27 cellular contexts compared by ENCODE assay signal in genomic region chr4:106245176-106245575, GRCh38.
DNase-seq lines count a peak whose midpoint lies in the region; ATAC-seq and TF ChIP-seq lines count a peak whose summit lies in the region.
"Had no signal": no experiment of that assay in that cellular context is flagged by ENCODE, and none has a peak within 500 bp of the region (broad histone marks: within the 10 kb centered on the region; RNA-seq: fewer than 3 reads in every experiment).

No MANE protein-coding gene starts in this region.

- H3K14ac ChIP-seq in trophoblast cell (ENCODE audit: low read length) (no peak overlapping the region), mesenchymal stem cell (ENCODE audit: low read length in 2 of 2) (no peak overlapping the region)

- peak overlapping the region; percentile 29 for H4K91ac ChIP-seq in trophoblast cell (ENCODE audit: low read depth, low read length)
- no peak overlapping the region for H4K91ac ChIP-seq in mesenchymal stem cell (ENCODE audit: low read length)

- in situ Hi-C loops in G401 (cut with HindIII; ENCODE audit: low sequenced_read_pairs), result no loop called here

- H3K4ac ChIP-seq in trophoblast cell (ENCODE audit: low read depth, low read length) (no peak overlapping the region), mesenchymal stem cell (ENCODE audit: low read depth in 1 of 2, low read length in 2 of 2) (no peak overlapping the region)

- H2BK12ac ChIP-seq in trophoblast cell (ENCODE audit: low read length) (no peak overlapping the region), mesenchymal stem cell (ENCODE audit: low read length in 2 of 2) (no peak overlapping the region)

- H2BK120ac ChIP-seq in trophoblast cell (ENCODE audit: insufficient read depth, low read length, poor library complexity), result no peak overlapping the region
- H2BK120ac ChIP-seq in mesenchymal stem cell (ENCODE audit: low read depth, low read length), result no peak overlapping the region

- H3K36me3 ChIP-seq in RWPE2 (ENCODE audit: low read depth) (peaks cover 24% of the 10 kb centered on the region), trophoblast cell (ENCODE audit: control insufficient read depth in 1 of 2, insufficient read depth in 2 of 2, low read length in 2 of 2) (peaks cover 0 to 2% of the 10 kb centered on the region in 2 experiments), mesenchymal stem cell (ENCODE audit: control insufficient read depth in 1 of 2, insufficient read depth in 2 of 2, low read depth in 1 of 2, low read length in 2 of 2) (peaks cover 3 to 51% of the 10 kb centered on the region in 2 experiments)

- H3K4me3 ChIP-seq in RWPE2 (ENCODE audit: severe bottlenecking) (no peak overlapping the region), trophoblast cell (ENCODE audit: low read depth, low read length) (no peak overlapping the region), mesenchymal stem cell (ENCODE audit: insufficient read depth in 1 of 2, low read depth in 1 of 2, low read length in 2 of 2) (no peak overlapping the region)
- H3K4me3 ChIP-seq: body of pancreas, GM23338, heart right ventricle, psoas muscle had no signal

- H3K4me1 ChIP-seq in RWPE2 (ENCODE audit: insufficient read depth, poor library complexity, severe bottlenecking) (peaks cover 14% of the 10 kb centered on the region), trophoblast cell (ENCODE audit: control insufficient read depth in 1 of 2, insufficient read depth in 2 of 2, low read length in 2 of 2) (peaks cover 2% of the 10 kb centered on the region in 2 experiments), mesenchymal stem cell (ENCODE audit: control insufficient read depth, insufficient read depth, low read depth, low read length) (no peaks in the 10 kb centered on the region)
- H3K4me1 ChIP-seq: body of pancreas had no signal

- no CpG with 5 or more reads among the region's 2 CpGs for WGBS in trophoblast cell (ENCODE audit: extremely low coverage, insufficient coverage, insufficient read length)
- WGBS in mesenchymal stem cell, result 92% methylated on average over 2 of the region's 2 CpGs

- H4K8ac ChIP-seq in trophoblast cell (ENCODE audit: low read depth, low read length) (no peak overlapping the region), mesenchymal stem cell (ENCODE audit: low read length) (no peak overlapping the region)

- no peak overlapping the region for H2BK15ac ChIP-seq in mesenchymal stem cell (ENCODE audit: low read depth, poor library complexity, severe bottlenecking)

- H3K23ac ChIP-seq in trophoblast cell (ENCODE audit: low read length) (no peak overlapping the region), mesenchymal stem cell (ENCODE audit: low read length in 2 of 2) (no peak overlapping the region)

- no peak overlapping the region for H3K9ac ChIP-seq in trophoblast cell (ENCODE audit: low read length)
- no peak overlapping the region for H3K9ac ChIP-seq in mesenchymal stem cell (ENCODE audit: low read length)

- H2BK5ac ChIP-seq in trophoblast cell (ENCODE audit: low read depth, low read length, poor library complexity) (no peak overlapping the region), mesenchymal stem cell (ENCODE audit: low read depth, low read length, poor library complexity, severe bottlenecking) (no peak overlapping the region)

- DNase-seq in HT-29 (ENCODE audit: low spot score) (peak; percentile 28), RWPE2 (ENCODE audit: low spot score) (no peak), trophoblast cell (peak; percentile 42 to 79), mesenchymal stem cell (no peak), GF-D8 (lab: John Stamatoyannopoulos, UW) (no peak), G401 (ENCODE audit: low spot score) (no peak)
- DNase-seq: activated B cell treated with CpG ODN at 0.5 μM for 24 hours; activated naive CD4-positive, alpha-beta T cell; activated T-cell treated with anti-CD3 and anti-CD28 coated beads, Interleukin-2, amount 50 U/mL, for 72 hours; body of pancreas; effector CD4-positive, alpha-beta T cell; erythroblast; foreskin fibroblast; heart right ventricle; left colon; NCI-H1105; NCI-H2029; NCI-H226; NCI-H748 treated with DMSO at 0.1 percent for 48 hours; psoas muscle; Right ventricle myocardium superior; T1000 had no signal

- no peaks in the 10 kb centered on the region for H3K9me3 ChIP-seq in RWPE2 (ENCODE audit: severe bottlenecking)
- no peaks in the 10 kb centered on the region for H3K9me3 ChIP-seq in trophoblast cell (ENCODE audit: insufficient read depth, low read depth, low read length)
- no peaks in the 10 kb centered on the region for H3K9me3 ChIP-seq in mesenchymal stem cell (ENCODE audit: control insufficient read depth, low read length)
- H3K9me3 ChIP-seq: body of pancreas, neutrophil, psoas muscle had no signal

- TF ChIP-seq CTCF in RWPE2 (IDR thresholded peaks at IDR 0.05; ENCODE audit: poor library complexity, severe bottlenecking), result no peak

- H3K27me3 ChIP-seq in RWPE2 (ENCODE audit: insufficient read depth, poor library complexity, severe bottlenecking) (no peaks in the 10 kb centered on the region), trophoblast cell (ENCODE audit: insufficient read depth, low read length) (no peaks in the 10 kb centered on the region), mesenchymal stem cell (ENCODE audit: control insufficient read depth in 1 of 2, insufficient read depth in 1 of 2, low read length in 2 of 2) (no peaks in the 10 kb centered on the region)
- H3K27me3 ChIP-seq: body of pancreas, heart right ventricle, neutrophil had no signal

- no peak overlapping the region for H3K18ac ChIP-seq in trophoblast cell (ENCODE audit: low read length)
- no peak overlapping the region for H3K18ac ChIP-seq in mesenchymal stem cell (ENCODE audit: low read depth in 1 of 2, low read length in 2 of 2)

- no peak overlapping the region for H4K12ac ChIP-seq in trophoblast cell (ENCODE audit: low read depth, low read length)

- peak; percentile 80 for ATAC-seq in RWPE2 (ENCODE audit: low read depth)
- ATAC-seq in esophagus mucosa, result peak; percentile 90
- ATAC-seq in HG02623 (IDR thresholded peaks at IDR 0.05; ENCODE audit: unreplicated experiment), result no peak
- ATAC-seq: activated T-cell treated with anti-CD3 and anti-CD28 coated beads, Interleukin-2, amount 50 U/mL, for 72 hours; body of pancreas; GM23338; heart right ventricle; left colon; psoas muscle had no signal

- peak overlapping the region; percentile 46 for H3K27ac ChIP-seq in RWPE2 (ENCODE audit: poor library complexity, severe bottlenecking)
- H3K27ac ChIP-seq in trophoblast cell (ENCODE audit: low read depth, low read length), result peak overlapping the region; percentile 95
- no peak overlapping the region for H3K27ac ChIP-seq in mesenchymal stem cell (ENCODE audit: low read length, poor library complexity, severe bottlenecking)
- H3K27ac ChIP-seq: body of pancreas, C4-2B, heart right ventricle, neutrophil, psoas muscle had no signal

- H3K79me2 ChIP-seq in trophoblast cell (ENCODE audit: control insufficient read depth, insufficient read depth, low read length, poor library complexity), result no peaks in the 10 kb centered on the region

- H3K4me2 ChIP-seq in trophoblast cell (ENCODE audit: low read length), result peak overlapping the region; percentile 28
- H3K4me2 ChIP-seq in mesenchymal stem cell (ENCODE audit: low read length, poor library complexity, severe bottlenecking), result no peak overlapping the region
- H3K4me2 ChIP-seq: GM23338 had no signal

- peaks cover 4% of the 10 kb centered on the region for H3K79me1 ChIP-seq in trophoblast cell (ENCODE audit: low read length)
- peaks cover 1% of the 10 kb centered on the region for H3K79me1 ChIP-seq in mesenchymal stem cell (replicated peaks; ENCODE audit: low read length, poor library complexity, severe bottlenecking)

- H2AK5ac ChIP-seq in trophoblast cell (ENCODE audit: low read length), result no peak overlapping the region
- no peak overlapping the region for H2AK5ac ChIP-seq in mesenchymal stem cell (ENCODE audit: low read length, severe bottlenecking)

- H2AFZ ChIP-seq in trophoblast cell (ENCODE audit: insufficient read depth, low read length, poor library complexity), result no peak overlapping the region
- H2AFZ ChIP-seq in mesenchymal stem cell (ENCODE audit: low read depth, low read length), result no peak overlapping the region
- H2AFZ ChIP-seq: GM23338 had no signal

Comparison
In these comparisons a context has a peak if more than half of its experiments do, and no peak if none do; other contexts are left out.
1. DNase-seq: peak in HT-29 (single experiment) and trophoblast cell (2 of 2); none in RWPE2 (single experiment), mesenchymal stem cell (single experiment), GF-D8 (single experiment) and G401 (single experiment).